In the genomic region with DNA sequence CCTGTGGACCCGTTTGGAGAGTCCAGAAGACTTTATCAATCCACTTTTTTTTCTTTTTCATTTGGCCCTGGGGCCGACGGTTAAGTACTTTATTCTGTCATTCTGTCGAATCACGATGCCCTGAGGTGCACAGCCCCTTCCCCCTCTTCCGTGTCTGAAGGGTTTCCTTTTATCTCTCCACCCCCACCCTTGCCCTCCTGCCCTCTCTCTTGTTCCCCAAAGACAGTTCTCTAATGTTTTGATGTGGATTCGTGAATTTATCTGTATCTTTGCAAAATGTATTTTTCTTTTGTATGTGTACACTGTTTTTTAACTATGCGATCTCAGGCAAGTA, we compare ENCODE assay signal across 1 cellular context.
TF ChIP-seq lines count a peak whose summit lies in the region.

No MANE protein-coding gene starts in this region.

TF ChIP-seq in GM23338, 12 proteins besides CTCF, POLR2A, EP300 and RAD21 (continued from another document):
- TF ChIP-seq CREB1 (CRISPR knock-in tag; IDR thresholded peaks at IDR 0.05; ENCODE audit: low read depth), result no peak
